In the genomic region with DNA sequence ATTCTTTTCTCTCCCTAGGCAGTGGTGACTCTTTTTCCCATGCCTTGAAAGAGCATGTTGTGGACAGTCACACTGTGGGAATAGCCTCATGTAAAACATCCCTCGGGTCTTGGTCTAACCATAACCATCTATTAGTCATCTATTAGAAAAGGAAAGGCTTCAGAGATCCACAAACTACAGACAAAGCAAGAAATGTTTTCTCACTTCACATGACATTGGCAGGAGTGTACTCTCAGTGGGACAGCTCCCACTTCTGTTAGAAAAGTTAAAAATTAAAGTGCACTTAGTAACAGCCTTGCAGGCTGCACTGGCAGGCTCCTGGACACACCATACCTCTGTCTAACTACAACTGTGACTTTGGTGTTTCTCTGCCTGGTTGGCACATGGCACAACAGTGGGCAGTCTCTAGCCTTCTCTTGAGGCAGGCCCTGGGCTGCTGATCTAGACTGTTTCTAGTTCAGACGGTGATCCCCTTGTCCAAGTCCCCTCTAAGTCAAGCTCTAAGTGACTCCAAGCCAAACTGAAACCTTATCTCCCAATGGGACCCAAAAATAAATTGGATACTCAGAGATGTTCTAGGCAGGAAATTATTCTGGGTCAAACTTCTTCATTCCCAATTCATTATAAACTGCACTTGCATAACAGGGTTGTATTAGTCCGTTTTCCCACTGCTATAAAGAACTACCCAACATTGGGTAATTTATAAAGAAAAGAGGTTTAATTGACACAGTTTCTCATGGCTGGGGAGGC, we compare ENCODE assay signal across 14 cellular contexts. TPM values are rescaled to one million over a fixed set of nuclear protein-coding genes. Genes with fewer than 3 reads are reported as not detected.
DNase-seq lines count a peak whose midpoint lies in the region; ATAC-seq, FAIRE-seq and TF ChIP-seq lines count a peak whose summit lies in the region.
"Had no signal": no experiment of that assay in that cellular context is flagged by ENCODE, and none has a peak within 500 bp of the region (broad histone marks: within the 10 kb centered on the region; RNA-seq: fewer than 3 reads in every experiment).

No MANE protein-coding gene starts in this region.

- no peaks in the 10 kb centered on the region for H3K27me3 ChIP-seq in bronchial epithelial cell (ENCODE audit: control insufficient read depth, insufficient read depth, low read length)

- no peak for TF ChIP-seq CTCF in bronchial epithelial cell (IDR thresholded peaks at IDR 0.05; ENCODE audit: insufficient read depth, low read length, severe bottlenecking)

- no peaks in the 10 kb centered on the region for H3K36me3 ChIP-seq in bronchial epithelial cell (ENCODE audit: control insufficient read depth, insufficient read depth, low read length)

- FAIRE-seq in bronchial epithelial cell (lab: Jason Lieb, UNC) = no peak
- FAIRE-seq: GM19239 had no signal

- no peak overlapping the region for H3K4me3 ChIP-seq in bronchial epithelial cell (ENCODE audit: low read depth, low read length)
- H3K4me3 ChIP-seq: PC-9, skin epidermis had no signal

- peak; percentile 53 for DNase-seq in AG20443 (ENCODE audit: low spot score)
- DNase-seq in bronchial epithelial cell (ENCODE audit: low read depth) = peak; percentile 32
- peak; percentile 76 for DNase-seq in myocyte (ENCODE audit: low read depth)
- DNase-seq in NCI-H1694 treated with DMSO at 0.1 percent for 48 hours (lab: John Stamatoyannopoulos, UW) = no peak
- no peak for DNase-seq in NCI-H526 (lab: John Stamatoyannopoulos, UW)
- no peak for DNase-seq in NCI-H446 treated with DMSO at 0.1 percent for 48 hours (lab: John Stamatoyannopoulos, UW)
- DNase-seq: activated T-cell treated with anti-CD3 and anti-CD28 coated beads for 4 hours, caudate nucleus, NCI-H2029, PC-9 had no signal

- peak; percentile 44 for ATAC-seq in HG03060 (IDR thresholded peaks at IDR 0.05; ENCODE audit: low read depth, unreplicated experiment)
- ATAC-seq in GM21576 (IDR thresholded peaks at IDR 0.05; ENCODE audit: unreplicated experiment) = no peak

RNA-seq across cellular contexts. Expression of gene ITGB1, which starts 57.9 kb away (rescaled TPM):
- total RNA-seq in bronchial epithelial cell (1,469 and 1,763 TPM in 2 replicates), myocyte (954 and 1,245 TPM in 2 replicates)
- 869 TPM for polyA plus RNA-seq in myocyte (2012)

Comparison
In these comparisons a context has a peak if more than half of its experiments do, and no peak if none do; other contexts are left out.
1. DNase-seq: peak in AG20443 (single experiment), bronchial epithelial cell (single experiment) and myocyte (single experiment); none in NCI-H1694 treated with DMSO at 0.1 percent for 48 hours (single experiment), NCI-H526 (0 of 2) and NCI-H446 treated with DMSO at 0.1 percent for 48 hours (single experiment).